In the genomic region with DNA sequence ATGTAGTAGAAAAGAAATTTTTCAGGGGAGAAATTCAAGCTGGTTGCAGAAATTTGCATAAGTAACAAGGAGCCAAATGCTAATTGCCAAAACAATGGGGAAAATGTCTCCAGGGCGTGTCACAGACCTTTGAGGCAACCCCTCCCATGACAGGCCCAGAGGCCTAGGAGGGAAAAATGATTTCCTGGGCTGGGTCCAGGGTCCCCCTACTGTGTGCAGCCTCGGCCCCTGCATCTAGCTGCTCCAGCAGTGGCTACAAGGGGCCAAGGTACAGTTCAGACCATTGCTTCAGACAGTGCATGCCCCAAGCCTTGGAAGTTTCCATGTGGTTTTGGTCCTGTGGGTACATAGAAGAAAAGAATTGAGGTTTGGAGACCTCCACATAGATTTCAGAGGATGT, we compare ENCODE assay signal across 32 cellular contexts.
"Had no signal": no experiment of that assay in that cellular context is flagged by ENCODE, and none has a peak within 500 bp of the region (broad histone marks: within the 10 kb centered on the region; RNA-seq: fewer than 3 reads in every experiment).

No MANE protein-coding gene starts in this region.

- DNase-seq: activated effector memory CD4-positive, alpha-beta T cell treated with anti-CD3 and anti-CD28 coated beads, Interleukin-2, amount 50 U/mL, for 16 hours; activated effector memory CD4-positive, alpha-beta T cell treated with Interleukin-2 at 50 U/mL for 16 hours; activated gamma-delta T cell; activated gamma-delta T cell treated with Interleukin-2 at 50 U/mL for 16 hours; activated naive CD4-positive, alpha-beta T cell; activated naive CD4-positive, alpha-beta T cell treated with anti-CD3 and anti-CD28 coated beads for 36 hours; activated naive CD4-positive, alpha-beta T cell treated with anti-CD3 and anti-CD28 coated beads, Interleukin-2, amount 10 ng/mL, durations not matched to agents 7 days and 5 days; activated naive CD4-positive, alpha-beta T cell treated with anti-CD3 and anti-CD28 coated beads, Interleukin-2, amount 50 U/mL, for 16 hours; activated naive CD4-positive, alpha-beta T cell treated with Interleukin-2 at 50 U/mL for 16 hours; activated naive CD8-positive, alpha-beta T cell treated with anti-CD3 and anti-CD28 coated beads for 36 hours; activated naive CD8-positive, alpha-beta T cell treated with anti-CD3 and anti-CD28 coated beads, Interleukin-2, amount 10 ng/mL, durations not matched to agents 7 days and 5 days; activated naive CD8-positive, alpha-beta T cell treated with anti-CD3 and anti-CD28 coated beads, Interleukin-2, amount 50 U/mL, for 24 hours; activated T-cell treated with anti-CD3 and anti-CD28 coated beads, Interleukin-2, amount 50 U/mL, for 1 hour; activated T-cell treated with anti-CD3 and anti-CD28 coated beads, Interleukin-2, amount 50 U/mL, for 24 hours; activated T-cell treated with anti-CD3 and anti-CD28 coated beads, Interleukin-2, amount 50 U/mL, for 4 hours; activated T-cell treated with anti-CD3 and anti-CD28 coated beads, Interleukin-2, amount 50 U/mL, for 48 hours; activated T-cell treated with anti-CD3 and anti-CD28 coated beads, Interleukin-2, amount 50 U/mL, for 72 hours; adrenal gland; amniotic stem cell; amygdala; anterior cingulate cortex; aorta; body of pancreas; brain microvascular endothelial cell; caudate nucleus; central memory CD4-positive, alpha-beta T cell; cerebellar nuclear complex had no signal

- H3K9me3 ChIP-seq: adrenal gland, ascending aorta, body of pancreas had no signal

- H3K36me3 ChIP-seq: adrenal gland, ascending aorta, brain microvascular endothelial cell, breast epithelium, cardiac muscle cell had no signal

- H3K4me1 ChIP-seq: adrenal gland, ascending aorta, body of pancreas, breast epithelium had no signal

- H3K27me3 ChIP-seq: adrenal gland, ascending aorta, body of pancreas, brain microvascular endothelial cell, breast epithelium, cardiac muscle cell had no signal

- ATAC-seq: activated naive CD4-positive, alpha-beta T cell treated with anti-CD3 and anti-CD28 coated beads, Interleukin-2, amount 50 U/mL, for 72 hours; activated naive CD8-positive, alpha-beta T cell treated with anti-CD3 and anti-CD28 coated beads, Interleukin-2, amount 50 U/mL, for 24 hours; activated T-cell treated with anti-CD3 and anti-CD28 coated beads, Interleukin-2, amount 50 U/mL, for 4 hours; activated T-cell treated with anti-CD3 and anti-CD28 coated beads, Interleukin-2, amount 50 U/mL, for 72 hours; activated T-helper 17 cell treated with anti-CD3 and anti-CD28 coated beads, Interleukin-2, amount 50 U/mL, for 72 hours; body of pancreas had no signal

- H3K4me3 ChIP-seq: adrenal gland, ascending aorta, body of pancreas, breast epithelium, cardiac muscle cell had no signal

- H3K27ac ChIP-seq: adrenal gland, ascending aorta, body of pancreas, brain microvascular endothelial cell, breast epithelium, cardiac muscle cell had no signal
